1 cellular context compared by ENCODE assay signal in the genomic region with DNA sequence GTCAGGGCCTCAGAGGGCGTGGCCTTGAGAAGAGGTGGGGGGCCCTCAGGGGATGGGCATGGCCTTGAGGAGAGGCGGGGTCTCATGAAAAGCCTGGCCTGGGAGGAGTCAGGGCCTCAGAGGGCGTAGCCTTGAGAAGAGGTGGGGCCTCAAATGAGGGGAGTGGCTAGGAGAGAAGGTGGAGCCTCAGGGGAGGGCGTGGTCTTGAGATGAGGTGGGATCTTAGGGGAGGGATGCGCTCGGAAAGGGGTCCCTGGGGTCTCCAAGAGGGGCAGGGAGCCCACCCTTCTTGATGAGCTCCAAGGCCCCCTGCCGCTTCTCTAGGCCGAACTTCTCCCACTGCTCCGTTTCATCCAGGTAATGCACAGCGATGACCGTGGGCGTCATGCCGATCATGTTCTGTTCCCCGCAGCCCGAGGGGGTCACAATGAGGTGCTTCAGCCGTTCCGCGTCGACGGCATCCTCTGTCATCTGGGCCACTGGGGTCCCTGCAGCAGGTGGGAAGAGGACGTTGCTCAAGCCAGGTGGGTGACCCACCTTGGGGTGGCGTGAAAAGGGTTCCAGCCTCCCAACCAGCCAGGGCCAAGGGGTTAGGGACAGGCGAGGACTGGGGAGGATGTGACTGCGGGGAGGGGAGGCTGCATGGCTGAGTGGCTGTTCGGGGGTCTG.
TF ChIP-seq lines count a peak whose summit lies in the region.

No MANE protein-coding gene starts in this region.

TF ChIP-seq in HepG2, 621 proteins besides CTCF, POLR2A, EP300 and RAD21:
- TF ChIP-seq ZNF274 (CRISPR knock-in tag; IDR thresholded peaks at IDR 0.05): no peak
- TF ChIP-seq ZNF562 (CRISPR knock-in tag; IDR thresholded peaks at IDR 0.05; ENCODE audit: borderline replicate concordance): no peak
- peak; percentile 97 for TF ChIP-seq ZBTB38 (CRISPR knock-in tag; IDR thresholded peaks at IDR 0.05)
- TF ChIP-seq KDM2A (CRISPR knock-in tag; IDR thresholded peaks at IDR 0.05; ENCODE audit: borderline replicate concordance, low read depth): 0 out of 2 replicates have a peak, but pooled peaks have one; percentile 19
- TF ChIP-seq RBFOX2 (IDR thresholded peaks at IDR 0.05; ENCODE audit: low read depth, low read length): peak; percentile 83
- TF ChIP-seq XBP1 (CRISPR knock-in tag; IDR thresholded peaks at IDR 0.05): no peak
- no peak for TF ChIP-seq KLF11 (CRISPR knock-in tag; IDR thresholded peaks at IDR 0.05)
- peak; percentile 47 for TF ChIP-seq POLR2G (IDR thresholded peaks at IDR 0.05; ENCODE audit: low read depth, low read length)
- TF ChIP-seq MIER3 (CRISPR knock-in tag; IDR thresholded peaks at IDR 0.05; ENCODE audit: borderline replicate concordance): no peak
- TF ChIP-seq PRPF4 (IDR thresholded peaks at IDR 0.05; ENCODE audit: low read depth, low read length, poor library complexity, severe bottlenecking): peak; percentile 74
- TF ChIP-seq, protein P1, sequence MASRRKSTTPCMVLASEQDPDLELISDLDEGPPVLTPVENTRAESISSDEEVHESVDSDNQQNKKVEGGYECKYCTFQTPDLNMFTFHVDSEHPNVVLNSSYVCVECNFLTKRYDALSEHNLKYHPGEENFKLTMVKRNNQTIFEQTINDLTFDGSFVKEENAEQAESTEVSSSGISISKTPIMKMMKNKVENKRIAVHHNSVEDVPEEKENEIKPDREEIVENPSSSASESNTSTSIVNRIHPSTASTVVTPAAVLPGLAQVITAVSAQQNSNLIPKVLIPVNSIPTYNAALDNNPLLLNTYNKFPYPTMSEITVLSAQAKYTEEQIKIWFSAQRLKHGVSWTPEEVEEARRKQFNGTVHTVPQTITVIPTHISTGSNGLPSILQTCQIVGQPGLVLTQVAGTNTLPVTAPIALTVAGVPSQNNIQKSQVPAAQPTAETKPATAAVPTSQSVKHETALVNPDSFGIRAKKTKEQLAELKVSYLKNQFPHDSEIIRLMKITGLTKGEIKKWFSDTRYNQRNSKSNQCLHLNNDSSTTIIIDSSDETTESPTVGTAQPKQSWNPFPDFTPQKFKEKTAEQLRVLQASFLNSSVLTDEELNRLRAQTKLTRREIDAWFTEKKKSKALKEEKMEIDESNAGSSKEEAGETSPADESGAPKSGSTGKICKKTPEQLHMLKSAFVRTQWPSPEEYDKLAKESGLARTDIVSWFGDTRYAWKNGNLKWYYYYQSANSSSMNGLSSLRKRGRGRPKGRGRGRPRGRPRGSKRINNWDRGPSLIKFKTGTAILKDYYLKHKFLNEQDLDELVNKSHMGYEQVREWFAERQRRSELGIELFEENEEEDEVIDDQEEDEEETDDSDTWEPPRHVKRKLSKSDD (CRISPR knock-in tag; IDR thresholded peaks at IDR 0.05; ENCODE audit: low read depth): no peak
- TF ChIP-seq CHCHD3 (CRISPR knock-in tag; IDR thresholded peaks at IDR 0.05): no peak
- no peak for TF ChIP-seq ZNF414 (CRISPR knock-in tag; IDR thresholded peaks at IDR 0.05)
- no peak for TF ChIP-seq SP1 (IDR thresholded peaks at IDR 0.05)
- no peak for TF ChIP-seq SP1 (CRISPR knock-in tag; IDR thresholded peaks at IDR 0.05)
- TF ChIP-seq ZNF546 (CRISPR knock-in tag; conservative IDR thresholded peaks at IDR 0.05): no peak
- peak; percentile 97 for TF ChIP-seq AGO2 (optimal IDR thresholded peaks at IDR 0.05; ENCODE audit: low read depth, low read length)
- no peak for TF ChIP-seq NFAT5 (CRISPR knock-in tag; IDR thresholded peaks at IDR 0.05)
- no peak for TF ChIP-seq SKI (IDR thresholded peaks at IDR 0.05; ENCODE audit: partially characterized antibody)
- no peak for TF ChIP-seq MED8 (CRISPR knock-in tag; IDR thresholded peaks at IDR 0.05; ENCODE audit: insufficient replicate concordance)
- TF ChIP-seq ZNF768 (CRISPR knock-in tag; IDR thresholded peaks at IDR 0.05): peak; percentile 33; the same call in 1 of the 2 replicates
- TF ChIP-seq IKZF1 (IDR thresholded peaks at IDR 0.05): no peak
- no peak for TF ChIP-seq ZBTB2 (CRISPR knock-in tag; IDR thresholded peaks at IDR 0.05; ENCODE audit: low read depth)
- TF ChIP-seq POLR2AphosphoS5 (IDR thresholded peaks at IDR 0.05; ENCODE audit: low read depth, low read length): peak; percentile 7; the same call in 1 of the 2 replicates
